In the genomic region with DNA sequence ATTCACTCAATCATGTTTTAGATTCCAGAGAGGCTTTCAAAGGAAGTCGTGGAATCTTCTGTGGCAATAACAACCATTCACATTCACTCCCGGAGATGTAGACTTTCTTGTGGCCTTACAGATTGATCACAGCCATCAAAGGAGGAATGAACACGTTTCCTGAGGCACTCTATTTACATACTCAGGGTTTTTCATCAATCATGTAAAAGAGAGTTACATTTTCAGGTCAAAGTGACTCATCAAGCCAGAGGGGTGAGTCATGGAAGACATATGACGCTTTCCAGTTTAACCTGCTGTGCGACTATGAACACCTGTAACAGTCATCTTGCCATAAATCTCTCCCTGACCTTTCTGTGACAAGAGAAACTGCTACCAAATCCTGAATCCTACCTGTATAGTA, we compare ENCODE assay signal across 1 cellular context.
TF ChIP-seq lines count a peak whose summit lies in the region.

No MANE protein-coding gene starts in this region.

TF ChIP-seq in HepG2, 621 proteins besides CTCF, POLR2A, EP300 and RAD21 (continued from another document and continues in another):
- TF ChIP-seq, protein P1, sequence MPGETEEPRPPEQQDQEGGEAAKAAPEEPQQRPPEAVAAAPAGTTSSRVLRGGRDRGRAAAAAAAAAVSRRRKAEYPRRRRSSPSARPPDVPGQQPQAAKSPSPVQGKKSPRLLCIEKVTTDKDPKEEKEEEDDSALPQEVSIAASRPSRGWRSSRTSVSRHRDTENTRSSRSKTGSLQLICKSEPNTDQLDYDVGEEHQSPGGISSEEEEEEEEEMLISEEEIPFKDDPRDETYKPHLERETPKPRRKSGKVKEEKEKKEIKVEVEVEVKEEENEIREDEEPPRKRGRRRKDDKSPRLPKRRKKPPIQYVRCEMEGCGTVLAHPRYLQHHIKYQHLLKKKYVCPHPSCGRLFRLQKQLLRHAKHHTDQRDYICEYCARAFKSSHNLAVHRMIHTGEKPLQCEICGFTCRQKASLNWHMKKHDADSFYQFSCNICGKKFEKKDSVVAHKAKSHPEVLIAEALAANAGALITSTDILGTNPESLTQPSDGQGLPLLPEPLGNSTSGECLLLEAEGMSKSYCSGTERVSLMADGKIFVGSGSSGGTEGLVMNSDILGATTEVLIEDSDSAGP (CRISPR knock-in tag; IDR thresholded peaks at IDR 0.05; ENCODE audit: borderline replicate concordance) = no peak
- TF ChIP-seq RXRB (CRISPR knock-in tag; IDR thresholded peaks at IDR 0.05; ENCODE audit: borderline replicate concordance) (peak; percentile 69; the same call in 1 of the 2 replicates), FOXP1 (IDR thresholded peaks at IDR 0.05) (no peak), FOXP1 (CRISPR knock-in tag; IDR thresholded peaks at IDR 0.05) (peak; percentile 30; the same call in 1 of the 2 replicates), ZNF367 (CRISPR knock-in tag; IDR thresholded peaks at IDR 0.05; ENCODE audit: borderline replicate concordance) (no peak), ZNF607 (CRISPR knock-in tag; IDR thresholded peaks at IDR 0.05; ENCODE audit: borderline replicate concordance) (no peak), CC2D1A (CRISPR knock-in tag; IDR thresholded peaks at IDR 0.05) (no peak), ZSCAN5A (CRISPR knock-in tag; IDR thresholded peaks at IDR 0.05; ENCODE audit: borderline replicate concordance) (no peak), XBP1 (CRISPR knock-in tag; IDR thresholded peaks at IDR 0.05) (no peak), ZMAT5 (CRISPR knock-in tag; IDR thresholded peaks at IDR 0.05; ENCODE audit: borderline replicate concordance, low read depth) (no peak), ZNF615 (CRISPR knock-in tag; IDR thresholded peaks at IDR 0.05; ENCODE audit: borderline replicate concordance) (no peak), BCL3 (CRISPR knock-in tag; IDR thresholded peaks at IDR 0.05) (no peak), CHCHD3 (CRISPR knock-in tag; IDR thresholded peaks at IDR 0.05) (no peak), ZNF788 (CRISPR knock-in tag; IDR thresholded peaks at IDR 0.05; ENCODE audit: borderline replicate concordance) (no peak), SOX13 (IDR thresholded peaks at IDR 0.05) (no peak), SOX13 (CRISPR knock-in tag; conservative IDR thresholded peaks at IDR 0.05 in 1 of 2, IDR thresholded peaks at IDR 0.05 in 1 of 2) (peak in 1 of 2 experiments; percentile 47; a peak in 1 of 4 replicates), HMG20A (CRISPR knock-in tag; IDR thresholded peaks at IDR 0.05; ENCODE audit: borderline replicate concordance) (peak; percentile 84; the same call in 1 of the 2 replicates), ZNF30 (CRISPR knock-in tag; IDR thresholded peaks at IDR 0.05) (no peak), KDM5B (CRISPR knock-in tag; IDR thresholded peaks at IDR 0.05; ENCODE audit: borderline replicate concordance) (no peak), NFATC3 (CRISPR knock-in tag; IDR thresholded peaks at IDR 0.05) (no peak), RARG (CRISPR knock-in tag; IDR thresholded peaks at IDR 0.05; ENCODE audit: low read depth) (no peak), ETV5 (CRISPR knock-in tag; IDR thresholded peaks at IDR 0.05; ENCODE audit: borderline replicate concordance) (peak; percentile 60; the same call in 1 of the 2 replicates), ARNT (IDR thresholded peaks at IDR 0.05) (no peak), GATAD1 (CRISPR knock-in tag; IDR thresholded peaks at IDR 0.05) (0 out of 2 replicates have a peak, but pooled peaks have one; percentile 13), BHLHE40 (IDR thresholded peaks at IDR 0.05; ENCODE audit: low read length) (peak; percentile 85), HOXD1 (CRISPR knock-in tag; IDR thresholded peaks at IDR 0.05) (no peak)
- TF ChIP-seq, protein P2, sequence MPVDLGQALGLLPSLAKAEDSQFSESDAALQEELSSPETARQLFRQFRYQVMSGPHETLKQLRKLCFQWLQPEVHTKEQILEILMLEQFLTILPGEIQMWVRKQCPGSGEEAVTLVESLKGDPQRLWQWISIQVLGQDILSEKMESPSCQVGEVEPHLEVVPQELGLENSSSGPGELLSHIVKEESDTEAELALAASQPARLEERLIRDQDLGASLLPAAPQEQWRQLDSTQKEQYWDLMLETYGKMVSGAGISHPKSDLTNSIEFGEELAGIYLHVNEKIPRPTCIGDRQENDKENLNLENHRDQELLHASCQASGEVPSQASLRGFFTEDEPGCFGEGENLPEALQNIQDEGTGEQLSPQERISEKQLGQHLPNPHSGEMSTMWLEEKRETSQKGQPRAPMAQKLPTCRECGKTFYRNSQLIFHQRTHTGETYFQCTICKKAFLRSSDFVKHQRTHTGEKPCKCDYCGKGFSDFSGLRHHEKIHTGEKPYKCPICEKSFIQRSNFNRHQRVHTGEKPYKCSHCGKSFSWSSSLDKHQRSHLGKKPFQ (CRISPR knock-in tag; IDR thresholded peaks at IDR 0.05; ENCODE audit: insufficient replicate concordance) = no peak
- TF ChIP-seq, protein P3, sequence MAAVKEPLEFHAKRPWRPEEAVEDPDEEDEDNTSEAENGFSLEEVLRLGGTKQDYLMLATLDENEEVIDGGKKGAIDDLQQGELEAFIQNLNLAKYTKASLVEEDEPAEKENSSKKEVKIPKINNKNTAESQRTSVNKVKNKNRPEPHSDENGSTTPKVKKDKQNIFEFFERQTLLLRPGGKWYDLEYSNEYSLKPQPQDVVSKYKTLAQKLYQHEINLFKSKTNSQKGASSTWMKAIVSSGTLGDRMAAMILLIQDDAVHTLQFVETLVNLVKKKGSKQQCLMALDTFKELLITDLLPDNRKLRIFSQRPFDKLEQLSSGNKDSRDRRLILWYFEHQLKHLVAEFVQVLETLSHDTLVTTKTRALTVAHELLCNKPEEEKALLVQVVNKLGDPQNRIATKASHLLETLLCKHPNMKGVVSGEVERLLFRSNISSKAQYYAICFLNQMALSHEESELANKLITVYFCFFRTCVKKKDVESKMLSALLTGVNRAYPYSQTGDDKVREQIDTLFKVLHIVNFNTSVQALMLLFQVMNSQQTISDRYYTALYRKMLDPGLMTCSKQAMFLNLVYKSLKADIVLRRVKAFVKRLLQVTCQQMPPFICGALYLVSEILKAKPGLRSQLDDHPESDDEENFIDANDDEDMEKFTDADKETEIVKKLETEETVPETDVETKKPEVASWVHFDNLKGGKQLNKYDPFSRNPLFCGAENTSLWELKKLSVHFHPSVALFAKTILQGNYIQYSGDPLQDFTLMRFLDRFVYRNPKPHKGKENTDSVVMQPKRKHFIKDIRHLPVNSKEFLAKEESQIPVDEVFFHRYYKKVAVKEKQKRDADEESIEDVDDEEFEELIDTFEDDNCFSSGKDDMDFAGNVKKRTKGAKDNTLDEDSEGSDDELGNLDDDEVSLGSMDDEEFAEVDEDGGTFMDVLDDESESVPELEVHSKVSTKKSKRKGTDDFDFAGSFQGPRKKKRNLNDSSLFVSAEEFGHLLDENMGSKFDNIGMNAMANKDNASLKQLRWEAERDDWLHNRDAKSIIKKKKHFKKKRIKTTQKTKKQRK (IDR thresholded peaks at IDR 0.05; ENCODE audit: low read length) = no peak
- TF ChIP-seq, protein P4, sequence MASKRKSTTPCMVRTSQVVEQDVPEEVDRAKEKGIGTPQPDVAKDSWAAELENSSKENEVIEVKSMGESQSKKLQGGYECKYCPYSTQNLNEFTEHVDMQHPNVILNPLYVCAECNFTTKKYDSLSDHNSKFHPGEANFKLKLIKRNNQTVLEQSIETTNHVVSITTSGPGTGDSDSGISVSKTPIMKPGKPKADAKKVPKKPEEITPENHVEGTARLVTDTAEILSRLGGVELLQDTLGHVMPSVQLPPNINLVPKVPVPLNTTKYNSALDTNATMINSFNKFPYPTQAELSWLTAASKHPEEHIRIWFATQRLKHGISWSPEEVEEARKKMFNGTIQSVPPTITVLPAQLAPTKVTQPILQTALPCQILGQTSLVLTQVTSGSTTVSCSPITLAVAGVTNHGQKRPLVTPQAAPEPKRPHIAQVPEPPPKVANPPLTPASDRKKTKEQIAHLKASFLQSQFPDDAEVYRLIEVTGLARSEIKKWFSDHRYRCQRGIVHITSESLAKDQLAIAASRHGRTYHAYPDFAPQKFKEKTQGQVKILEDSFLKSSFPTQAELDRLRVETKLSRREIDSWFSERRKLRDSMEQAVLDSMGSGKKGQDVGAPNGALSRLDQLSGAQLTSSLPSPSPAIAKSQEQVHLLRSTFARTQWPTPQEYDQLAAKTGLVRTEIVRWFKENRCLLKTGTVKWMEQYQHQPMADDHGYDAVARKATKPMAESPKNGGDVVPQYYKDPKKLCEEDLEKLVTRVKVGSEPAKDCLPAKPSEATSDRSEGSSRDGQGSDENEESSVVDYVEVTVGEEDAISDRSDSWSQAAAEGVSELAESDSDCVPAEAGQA (IDR thresholded peaks at IDR 0.05; ENCODE audit: low read depth) = no peak
- TF ChIP-seq, protein P4 (CRISPR knock-in tag; IDR thresholded peaks at IDR 0.05; ENCODE audit: borderline replicate concordance) = no peak
- TF ChIP-seq, protein P5, sequence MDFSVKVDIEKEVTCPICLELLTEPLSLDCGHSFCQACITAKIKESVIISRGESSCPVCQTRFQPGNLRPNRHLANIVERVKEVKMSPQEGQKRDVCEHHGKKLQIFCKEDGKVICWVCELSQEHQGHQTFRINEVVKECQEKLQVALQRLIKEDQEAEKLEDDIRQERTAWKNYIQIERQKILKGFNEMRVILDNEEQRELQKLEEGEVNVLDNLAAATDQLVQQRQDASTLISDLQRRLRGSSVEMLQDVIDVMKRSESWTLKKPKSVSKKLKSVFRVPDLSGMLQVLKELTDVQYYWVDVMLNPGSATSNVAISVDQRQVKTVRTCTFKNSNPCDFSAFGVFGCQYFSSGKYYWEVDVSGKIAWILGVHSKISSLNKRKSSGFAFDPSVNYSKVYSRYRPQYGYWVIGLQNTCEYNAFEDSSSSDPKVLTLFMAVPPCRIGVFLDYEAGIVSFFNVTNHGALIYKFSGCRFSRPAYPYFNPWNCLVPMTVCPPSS (IDR thresholded peaks at IDR 0.05) = no peak
- TF ChIP-seq, protein P6, sequence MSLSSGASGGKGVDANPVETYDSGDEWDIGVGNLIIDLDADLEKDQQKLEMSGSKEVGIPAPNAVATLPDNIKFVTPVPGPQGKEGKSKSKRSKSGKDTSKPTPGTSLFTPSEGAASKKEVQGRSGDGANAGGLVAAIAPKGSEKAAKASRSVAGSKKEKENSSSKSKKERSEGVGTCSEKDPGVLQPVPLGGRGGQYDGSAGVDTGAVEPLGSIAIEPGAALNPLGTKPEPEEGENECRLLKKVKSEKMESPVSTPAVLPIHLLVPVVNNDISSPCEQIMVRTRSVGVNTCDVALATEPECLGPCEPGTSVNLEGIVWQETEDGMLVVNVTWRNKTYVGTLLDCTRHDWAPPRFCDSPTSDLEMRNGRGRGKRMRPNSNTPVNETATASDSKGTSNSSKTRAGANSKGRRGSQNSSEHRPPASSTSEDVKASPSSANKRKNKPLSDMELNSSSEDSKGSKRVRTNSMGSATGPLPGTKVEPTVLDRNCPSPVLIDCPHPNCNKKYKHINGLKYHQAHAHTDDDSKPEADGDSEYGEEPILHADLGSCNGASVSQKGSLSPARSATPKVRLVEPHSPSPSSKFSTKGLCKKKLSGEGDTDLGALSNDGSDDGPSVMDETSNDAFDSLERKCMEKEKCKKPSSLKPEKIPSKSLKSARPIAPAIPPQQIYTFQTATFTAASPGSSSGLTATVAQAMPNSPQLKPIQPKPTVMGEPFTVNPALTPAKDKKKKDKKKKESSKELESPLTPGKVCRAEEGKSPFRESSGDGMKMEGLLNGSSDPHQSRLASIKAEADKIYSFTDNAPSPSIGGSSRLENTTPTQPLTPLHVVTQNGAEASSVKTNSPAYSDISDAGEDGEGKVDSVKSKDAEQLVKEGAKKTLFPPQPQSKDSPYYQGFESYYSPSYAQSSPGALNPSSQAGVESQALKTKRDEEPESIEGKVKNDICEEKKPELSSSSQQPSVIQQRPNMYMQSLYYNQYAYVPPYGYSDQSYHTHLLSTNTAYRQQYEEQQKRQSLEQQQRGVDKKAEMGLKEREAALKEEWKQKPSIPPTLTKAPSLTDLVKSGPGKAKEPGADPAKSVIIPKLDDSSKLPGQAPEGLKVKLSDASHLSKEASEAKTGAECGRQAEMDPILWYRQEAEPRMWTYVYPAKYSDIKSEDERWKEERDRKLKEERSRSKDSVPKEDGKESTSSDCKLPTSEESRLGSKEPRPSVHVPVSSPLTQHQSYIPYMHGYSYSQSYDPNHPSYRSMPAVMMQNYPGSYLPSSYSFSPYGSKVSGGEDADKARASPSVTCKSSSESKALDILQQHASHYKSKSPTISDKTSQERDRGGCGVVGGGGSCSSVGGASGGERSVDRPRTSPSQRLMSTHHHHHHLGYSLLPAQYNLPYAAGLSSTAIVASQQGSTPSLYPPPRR (CRISPR knock-in tag; IDR thresholded peaks at IDR 0.05; ENCODE audit: borderline replicate concordance) = peak; percentile 31; the same call in 1 of the 2 replicates
